Comparison of ENCODE assay signal across 9 cellular contexts in the genomic region with DNA sequence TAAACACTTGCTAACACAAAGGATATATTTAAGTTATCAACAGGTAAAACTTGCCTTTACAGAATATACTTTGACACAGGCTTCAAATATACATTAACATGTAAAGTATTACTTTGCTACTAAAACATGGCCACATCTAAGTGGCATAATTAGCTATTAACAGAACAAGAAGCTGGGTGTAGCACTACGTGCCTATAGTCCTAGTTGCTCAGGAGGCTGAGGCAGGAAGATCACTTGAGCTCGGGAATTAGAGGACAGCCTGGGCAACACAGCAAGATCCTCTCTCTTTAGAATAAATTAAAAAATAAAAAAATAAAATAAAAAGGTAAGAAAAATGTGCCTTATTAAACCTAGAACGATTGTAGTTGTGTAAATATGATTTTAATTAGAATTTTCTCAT.
"Had no signal": no experiment of that assay in that cellular context is flagged by ENCODE, and none has a peak within 500 bp of the region (broad histone marks: within the 10 kb centered on the region; RNA-seq: fewer than 3 reads in every experiment).

No MANE protein-coding gene starts in this region.

- ATAC-seq: GM23338 had no signal

- H3K4me2 ChIP-seq: GM23338 had no signal

- H3K27ac Mint-ChIP-seq: GM23338, HFFc6 had no signal

- H3K4me3 Mint-ChIP-seq: GM23338, H9, HFFc6 had no signal

- H2AFZ ChIP-seq: GM23338 had no signal

- H3K4me1 Mint-ChIP-seq: GM23338 had no signal

- FAIRE-seq: H1, H54, HTR-8/SVneo had no signal

- H3K9me3 Mint-ChIP-seq: GM23338, H9, HFFc6 had no signal

- DNase-seq: H9, HCEC 1CT, HFFc6, IMR-90, KBM-7 had no signal

- H3K4me3 ChIP-seq: GM23338 had no signal
